Comparison of ENCODE assay signal across 4 cellular contexts in the genomic region with DNA sequence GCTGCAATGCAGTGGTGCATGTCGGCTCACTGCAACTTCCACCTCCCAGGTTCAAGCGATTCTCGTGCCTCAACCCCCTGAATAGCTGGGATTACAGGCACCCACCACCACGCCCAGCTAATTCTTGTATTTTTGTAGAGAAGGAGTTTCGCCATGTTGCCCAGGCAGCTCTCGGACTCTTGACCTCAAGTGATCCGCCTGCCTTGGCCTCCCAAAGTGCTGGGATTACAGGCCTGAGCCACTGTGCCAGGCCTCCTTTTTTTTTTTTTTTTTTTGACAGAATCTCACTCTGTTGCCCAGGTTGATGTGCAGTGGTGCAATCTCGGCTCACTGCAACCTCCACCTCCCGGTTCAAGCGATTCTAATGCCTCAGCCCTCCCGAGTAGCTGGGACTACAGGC. TPM values are rescaled to one million over a fixed set of nuclear protein-coding genes. Genes with fewer than 3 reads are reported as not detected.
"Had no signal": no experiment of that assay in that cellular context is flagged by ENCODE, and none has a peak within 500 bp of the region (broad histone marks: within the 10 kb centered on the region; RNA-seq: fewer than 3 reads in every experiment).

No MANE protein-coding gene starts in this region.

RNA-seq across cellular contexts. Expression of a gene that starts 18.1 kb away (rescaled TPM):
- total RNA-seq: activated CD4-positive, alpha-beta T cell treated with anti-CD3 and anti-CD28 coated beads for 36 hours; fibroblast of villous mesenchyme; naive thymus-derived CD8-positive, alpha-beta T cell; T-helper 1 cell treated with Interleukin-12 subunit alpha and Interleukin-12 subunit beta and Interleukin-4 antibody, amounts not matched to agents 30 ng/mL and 1 ng/mL, for 36 hours had no signal
- polyA plus RNA-seq: naive thymus-derived CD8-positive, alpha-beta T cell had no signal
